8 cellular contexts compared by ENCODE assay signal in the genomic region with DNA sequence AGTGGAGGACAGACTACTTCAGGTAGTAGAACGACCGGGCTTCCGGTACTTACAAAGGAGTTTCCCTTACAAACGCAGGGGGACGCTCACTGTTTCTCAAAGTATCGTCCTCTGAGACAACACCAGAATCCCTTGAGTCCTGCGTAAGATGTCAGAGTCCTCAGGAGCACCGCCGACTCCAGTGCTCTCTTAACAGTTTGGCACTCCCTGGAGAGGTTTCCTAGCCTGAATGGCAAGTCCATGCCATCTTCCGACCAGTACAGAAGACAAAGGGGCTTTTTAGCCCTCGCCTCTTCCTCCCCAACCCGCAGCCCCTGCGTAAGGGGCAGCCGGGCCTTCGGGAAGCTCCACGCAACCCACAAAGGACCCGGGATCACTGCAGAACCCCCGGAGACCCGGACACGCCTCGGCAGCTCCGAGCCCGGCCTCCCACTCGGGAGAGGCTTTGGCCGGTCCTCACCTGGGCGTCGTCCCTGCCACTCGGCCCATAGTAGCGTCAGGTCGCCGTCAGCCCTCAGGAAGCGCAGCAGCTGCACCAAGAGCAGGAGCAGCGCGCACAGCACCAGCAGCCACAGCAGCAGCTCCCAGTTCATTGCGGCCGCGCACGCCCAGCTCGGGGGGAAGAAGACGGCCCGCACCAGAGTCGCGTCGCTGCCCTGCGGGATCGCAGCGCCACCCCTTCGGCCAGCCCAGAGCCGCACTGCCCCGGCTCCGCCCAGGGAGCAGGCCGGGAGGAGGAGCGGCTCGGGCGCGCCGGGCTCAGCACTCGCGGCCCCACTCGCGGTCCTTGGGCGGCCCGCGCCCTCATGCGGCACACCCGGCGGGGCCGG. TPM values are rescaled to one million over a fixed set of nuclear protein-coding genes. Genes with fewer than 3 reads are reported as not detected.
DNase-seq lines count a peak whose midpoint lies in the region; ATAC-seq and TF ChIP-seq lines count a peak whose summit lies in the region.

A gene with protein sequence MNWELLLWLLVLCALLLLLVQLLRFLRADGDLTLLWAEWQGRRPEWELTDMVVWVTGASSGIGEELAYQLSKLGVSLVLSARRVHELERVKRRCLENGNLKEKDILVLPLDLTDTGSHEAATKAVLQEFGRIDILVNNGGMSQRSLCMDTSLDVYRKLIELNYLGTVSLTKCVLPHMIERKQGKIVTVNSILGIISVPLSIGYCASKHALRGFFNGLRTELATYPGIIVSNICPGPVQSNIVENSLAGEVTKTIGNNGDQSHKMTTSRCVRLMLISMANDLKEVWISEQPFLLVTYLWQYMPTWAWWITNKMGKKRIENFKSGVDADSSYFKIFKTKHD (minus strand): TSS at position 682 of the 830 bp plus-strand sequence. CDS start 89 bp downstream, at position 593.

- peaks cover 4% of the 10 kb centered on the region for H3K79me2 ChIP-seq in neural progenitor cell (ENCODE audit: low read depth)

- H3K9ac ChIP-seq in neural progenitor cell, result peak within 1 kb of the TSS; percentile 46

- H3K27ac ChIP-seq in RWPE1, result peak within 1 kb of the TSS; percentile 95
- no peak within 1 kb of the TSS for H3K27ac ChIP-seq in neural progenitor cell

- H3K36me3 Mint-ChIP-seq in neural progenitor cell, result peaks cover 6% of the 10 kb centered on the region

- H3K4me3 Mint-ChIP-seq in neural progenitor cell, result peak within 1 kb of the TSS; percentile 99

- peak; percentile 66; the same call in 1 of the 2 replicates for TF ChIP-seq CTCF in RWPE1 (conservative IDR thresholded peaks at IDR 0.05; ENCODE audit: low read depth)
- peak; percentile 52 for TF ChIP-seq CTCF in fibroblast of villous mesenchyme (IDR thresholded peaks at IDR 0.05; ENCODE audit: insufficient read depth, low read depth, low read length)
- peak; percentile 49 for TF ChIP-seq CTCF in neural progenitor cell (IDR thresholded peaks at IDR 0.05)

- peaks cover 16% of the 10 kb centered on the region for H3K4me1 ChIP-seq in neural progenitor cell

- CTCF ChIA-PET in RWPE1 (lab: Yijun Ruan, JAX), result interaction anchor here (0.5 to 1.1 kb wide), 4 partner anchors 10 to 681 kb away, joined by 3 read pairs; no protein-coding TSS in a partner anchor

- H3K36me3 ChIP-seq in neural progenitor cell, result no peaks in the 10 kb centered on the region

- peak within 1 kb of the TSS; percentile 99 for H3K27ac Mint-ChIP-seq in neural progenitor cell

- H3F3A ChIP-seq in neural progenitor cell (ENCODE audit: low read depth), result peaks cover 21% of the 10 kb centered on the region

- H3K27me3 ChIP-seq in neural progenitor cell, result no peaks in the 10 kb centered on the region

- H3K9me3 ChIP-seq in neural progenitor cell (ENCODE audit: low read depth), result no peaks in the 10 kb centered on the region

- POLR2A ChIA-PET in RWPE1 (lab: Yijun Ruan, JAX; ENCODE audit: low non-redundant PET), result interaction anchor here (0.6 kb wide), 1 partner anchor 13 kb away, joined by 3 read pairs; no protein-coding TSS in a partner anchor

- H3K27me3 Mint-ChIP-seq in neural progenitor cell (ENCODE audit: insufficient read depth, low read depth), result peaks cover 2% of the 10 kb centered on the region

- no peaks in the 10 kb centered on the region for H4K20me1 ChIP-seq in neural progenitor cell (ENCODE audit: low read depth)

- no peaks in the 10 kb centered on the region for H3K9me3 Mint-ChIP-seq in neural progenitor cell

- peak within 1 kb of the TSS; percentile 99 for H2AFZ ChIP-seq in neural progenitor cell (replicated peaks)

- H3K4me3 ChIP-seq in fibroblast of villous mesenchyme (ENCODE audit: low read depth, low read length) (peak within 1 kb of the TSS; percentile 95), neural progenitor cell (peak within 1 kb of the TSS; percentile 75)

- H3K4me2 ChIP-seq in neural progenitor cell, result peak within 1 kb of the TSS; percentile 94

- ATAC-seq in GM21526 (IDR thresholded peaks at IDR 0.05; ENCODE audit: low FRiP score, unreplicated experiment), result peak; percentile 85

- H3K4me1 Mint-ChIP-seq in neural progenitor cell, result peaks cover 19% of the 10 kb centered on the region

- DNase-seq in DMS79 (lab: John Stamatoyannopoulos, UW) (peak; percentile 59), HuH-7.5 (ENCODE audit: low spot score) (peak; percentile 78), RWPE1 (ENCODE audit: low spot score) (peak; percentile 74), fibroblast of villous mesenchyme (ENCODE audit: low read depth) (peak; percentile 83), neural progenitor cell (ENCODE audit: low spot score) (peak; percentile 92), stromal cell of bone marrow (ENCODE audit: low read depth) (peak; percentile 68)
- peak; percentile 57 for DNase-seq in activated effector memory CD4-positive, alpha-beta T cell treated with Interleukin-2 at 50 U/mL for 16 hours

RNA-seq across cellular contexts. Expression of the gene that starts here (rescaled TPM):
- total RNA-seq in fibroblast of villous mesenchyme (70.9 and 72.5 TPM in 2 replicates), neural progenitor cell (ENCODE audit: low replicate concordance) (32.2 and 47.8 TPM in 2 replicates)
